ENCODE assay signal across 8 cellular contexts in the genomic region with DNA sequence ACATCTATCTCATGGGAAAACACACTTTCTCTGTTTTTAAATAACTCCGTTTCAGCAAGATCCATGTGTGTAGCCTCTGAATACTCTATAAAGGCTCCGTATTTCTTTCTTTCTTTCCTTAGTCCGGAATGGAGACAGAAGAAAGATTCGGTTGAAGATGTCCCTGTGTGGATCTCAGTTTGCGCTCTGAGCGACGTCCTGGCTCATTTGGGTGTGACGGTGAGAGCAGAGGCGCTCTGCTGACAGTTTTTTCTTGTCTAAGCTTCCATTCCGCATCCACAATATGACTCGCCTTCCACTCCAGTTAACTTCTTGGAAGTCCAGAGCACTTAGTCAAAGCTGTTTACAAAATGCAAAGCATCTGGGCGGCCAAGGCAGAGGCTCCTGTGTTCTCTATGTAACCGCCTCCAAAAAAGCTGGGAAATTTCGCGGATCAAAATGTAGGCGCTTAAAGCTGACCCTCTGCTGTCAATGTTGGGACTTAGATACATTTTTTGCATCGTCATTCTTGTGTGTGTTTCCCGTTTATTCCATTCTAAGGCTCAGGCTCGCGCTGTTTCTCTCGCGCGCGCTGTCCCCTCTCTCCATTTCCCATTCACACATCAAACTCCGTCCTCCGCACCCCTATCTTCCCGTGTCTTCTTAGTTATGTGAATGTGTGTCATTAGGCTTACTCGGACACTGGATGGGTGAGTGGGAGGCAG. TPM values are rescaled to one million over a fixed set of nuclear protein-coding genes. Genes with fewer than 3 reads are reported as not detected.
DNase-seq lines count a peak whose midpoint lies in the region; ATAC-seq, FAIRE-seq and TF ChIP-seq lines count a peak whose summit lies in the region.

No MANE protein-coding gene starts in this region.

- in situ Hi-C loops in Caki2 (cut with HindIII; ENCODE audit: low pct_unique_long_range_greater_than_20kb, low sequenced_read_pairs), result no loop called here

- H3K4me1 ChIP-seq in gastroesophageal sphincter, result peaks cover 0 to 60% (median 0%) of the 10 kb centered on the region in 3 donors
- peaks cover 0 to 22% (median 3%) of the 10 kb centered on the region in 3 donors for H3K4me1 ChIP-seq in pancreas

- 1 to 2% methylated on average over 23 to 28 of the region's 28 CpGs for WGBS in gastroesophageal sphincter (ENCODE audit: low coverage in 1 of 2), 2 donors
- 1 to 5% methylated on average over 28 of the region's 28 CpGs for WGBS in pancreas, 2 donors

- H3K27me3 ChIP-seq in gastroesophageal sphincter, result peaks cover 66% of the 10 kb centered on the region
- no peaks in the 10 kb centered on the region for H3K27me3 ChIP-seq in pancreas

- DNase-seq in Caki2 (ENCODE audit: low read depth) (peak; percentile 49), T1000 (lab: John Stamatoyannopoulos, UW) (peak; percentile 15), pancreas (peak in 3 of 6 donors; percentile 27 to 54 (median 45)), SKM-1 treated with dmso at 0.1 percent for 144 hours (lab: John Stamatoyannopoulos, UW; ENCODE audit: unreplicated experiment) (no peak)
- no peak for DNase-seq in stimulated activated CD4-positive, alpha-beta T cell treated with anti-CD3 and anti-CD28 coated beads, Interleukin-4, amount 100 ng/mL, for 1 hour

- TF ChIP-seq POLR2A in gastroesophageal sphincter (IDR thresholded peaks at IDR 0.05), result no peak

- no peak for TF ChIP-seq EP300 in gastroesophageal sphincter (IDR thresholded peaks at IDR 0.05)

- H3K9me3 ChIP-seq in gastroesophageal sphincter, result no peaks in the 10 kb centered on the region
- no peaks in the 10 kb centered on the region for H3K9me3 ChIP-seq in pancreas

- no peak for FAIRE-seq in pancreas (lab: Jason Lieb, UNC)

- no peaks in the 10 kb centered on the region for H3K36me3 ChIP-seq in gastroesophageal sphincter
- H3K36me3 ChIP-seq in pancreas, result no peaks in the 10 kb centered on the region

- H3K4me3 ChIP-seq in gastroesophageal sphincter, result peak overlapping the region; percentile 29 to 65
- peak overlapping the region; percentile 61 to 82 (median 68) for H3K4me3 ChIP-seq in pancreas

- no peak for ATAC-seq in gastroesophageal sphincter
- peak in 3 of 4 donors; percentile 6 to 14 (median 12) for ATAC-seq in pancreas
- ATAC-seq in HG03025 (IDR thresholded peaks at IDR 0.05; ENCODE audit: low FRiP score, unreplicated experiment), result no peak
- no peak for ATAC-seq in HG02840 (IDR thresholded peaks at IDR 0.05; ENCODE audit: low FRiP score, unreplicated experiment)

- TF ChIP-seq CTCF in gastroesophageal sphincter (IDR thresholded peaks at IDR 0.05) (no peak), pancreas (IDR thresholded peaks at IDR 0.05) (no peak)

- H3K27ac ChIP-seq in gastroesophageal sphincter (peak overlapping the region in 3 of 4 donors; percentile 72 to 82 (median 73)), pancreas (peak overlapping the region; percentile 45 to 96 (median 71))

- intact Hi-C loops in pancreas (cut with DNase I), result no loop called here

RNA-seq across cellular contexts. Expression of gene FLRT2, which starts 0.9 kb away (rescaled TPM):
- total RNA-seq in Caki2 (2014; rRNA removed; shearing (Covaris generic); ENCODE audit: low replicate concordance), result under 0.01 and 0.07 TPM in 2 replicates
- total RNA-seq in gastroesophageal sphincter, result 10 to 100 TPM in 3 of 4 donors, 1 to 10 TPM in 1; 9.2 to 30.8 (median 16.4) TPM
- 100 to 1,000 TPM in 3 of 6 donors, 10 to 100 TPM in 3; 62.8 to 229 (median 91.7) TPM for total RNA-seq in pancreas
- 100 to 1,000 TPM; 119 to 125 TPM for polyA plus RNA-seq in pancreas

Comparison
In these comparisons a context has a peak if more than half of its experiments do, and no peak if none do; other contexts are left out.
1. DNase-seq: peak in Caki2 (single experiment) and T1000 (single experiment); none in stimulated activated CD4-positive, alpha-beta T cell treated with anti-CD3 and anti-CD28 coated beads, Interleukin-4, amount 100 ng/mL, for 1 hour (single experiment) and SKM-1 treated with dmso at 0.1 percent for 144 hours (single experiment).
2. ATAC-seq: peak in pancreas (3 of 4); none in gastroesophageal sphincter (single experiment), HG03025 (single experiment) and HG02840 (single experiment).